In genomic region chr2:108786008-108786353, GRCh38 we compare ENCODE assay signal across 8 cellular contexts. TPM values are rescaled to one million over a fixed set of nuclear protein-coding genes. Genes with fewer than 3 reads are reported as not detected.
A peak's percentile ranks its signal among the peaks of the same experiment; 100 is the strongest.
DNase-seq lines count a peak whose midpoint lies in the region; ATAC-seq, FAIRE-seq and TF ChIP-seq lines count a peak whose summit lies in the region.

No MANE protein-coding gene starts in this region.

- H3K9me3 ChIP-seq in right atrium auricular region (no peaks in the 10 kb centered on the region), astrocyte (ENCODE audit: insufficient read depth, low read depth, low read length) (no peaks in the 10 kb centered on the region), lung (ENCODE audit: control insufficient read depth in 2 of 2, insufficient read depth in 1 of 2, low read length in 1 of 2) (no peaks in the 10 kb centered on the region), vagina (no peaks in the 10 kb centered on the region)

- H3K27me3 ChIP-seq in right atrium auricular region (no peaks in the 10 kb centered on the region), astrocyte (ENCODE audit: insufficient read depth, low read length) (no peaks in the 10 kb centered on the region), lung (ENCODE audit: control insufficient read depth, insufficient read depth) (no peaks in the 10 kb centered on the region), vagina (no peaks in the 10 kb centered on the region)

- peak overlapping the region; percentile 99 for H3K4me2 ChIP-seq in astrocyte (ENCODE audit: low read length)

- ATAC-seq in left ventricle myocardium superior (no peak), lung (ENCODE audit: insufficient read depth, low FRiP score) (no peak), GM21381 (IDR thresholded peaks at IDR 0.05; ENCODE audit: unreplicated experiment) (no peak), GM19463 (IDR thresholded peaks at IDR 0.05; ENCODE audit: unreplicated experiment) (no peak)

- H3K4me3 ChIP-seq in right atrium auricular region (peak overlapping the region; percentile 64 to 77), astrocyte (ENCODE audit: insufficient read depth, low read depth, low read length) (peak overlapping the region; percentile 76), lung (no peak overlapping the region), vagina (peak overlapping the region; percentile 63 to 68)

- FAIRE-seq in astrocyte (lab: Jason Lieb, UNC), result no peak

- intact Hi-C loops in left ventricle myocardium superior (cut with micrococcal nuclease) (no loop called here), vagina (cut with DNase I) (no loop called here)

- peaks cover 20% of the 10 kb centered on the region for H3K36me3 ChIP-seq in right atrium auricular region
- peaks cover 19% of the 10 kb centered on the region for H3K36me3 ChIP-seq in astrocyte (ENCODE audit: insufficient read depth, low read length)
- peaks cover 5 to 11% of the 10 kb centered on the region in 2 donors for H3K36me3 ChIP-seq in lung (ENCODE audit: control insufficient read depth in 2 of 2, insufficient read depth in 2 of 2, low read length in 2 of 2)
- peaks cover 0 to 18% of the 10 kb centered on the region in 2 donors for H3K36me3 ChIP-seq in vagina

- peaks cover 11% of the 10 kb centered on the region for H3K4me1 Mint-ChIP-seq in astrocyte (ENCODE audit: low read depth, unreplicated experiment)

- no peaks in the 10 kb centered on the region for H3K9me3 Mint-ChIP-seq in astrocyte (ENCODE audit: unreplicated experiment)

- H3K9ac ChIP-seq in astrocyte (ENCODE audit: low read length), result peak overlapping the region; percentile 91

- peaks cover 14% of the 10 kb centered on the region for H3K79me2 ChIP-seq in astrocyte (ENCODE audit: insufficient read depth, low read length)

- 0 to 2% methylated on average over 1 of the region's 1 CpG for WGBS in lung, 2 donors

- H3K4me3 Mint-ChIP-seq in astrocyte (ENCODE audit: unreplicated experiment), result peak overlapping the region; percentile 95

- TF ChIP-seq CTCF in right atrium auricular region (IDR thresholded peaks at IDR 0.05) (no peak), astrocyte (IDR thresholded peaks at IDR 0.05; ENCODE audit: insufficient read depth, low read depth, low read length) (no peak), lung (IDR thresholded peaks at IDR 0.05; ENCODE audit: control extremely low read depth, extremely low read depth) (no peak), vagina (IDR thresholded peaks at IDR 0.05) (no peak)

- H3K4me1 ChIP-seq in right atrium auricular region, result peaks cover 0 to 5% of the 10 kb centered on the region in 2 donors
- H3K4me1 ChIP-seq in astrocyte (ENCODE audit: insufficient read depth, low read length), result no peaks in the 10 kb centered on the region
- H3K4me1 ChIP-seq in lung (ENCODE audit: control insufficient read depth in 2 of 2, insufficient read depth in 2 of 2, low read length in 2 of 2), result no peaks in the 10 kb centered on the region
- peaks cover 8% of the 10 kb centered on the region for H3K4me1 ChIP-seq in vagina

- no peaks in the 10 kb centered on the region for H3K27me3 Mint-ChIP-seq in astrocyte (ENCODE audit: low read depth, unreplicated experiment)

- H3K27ac ChIP-seq in right atrium auricular region, result peak overlapping the region; percentile 71 to 75
- peak overlapping the region; percentile 94 for H3K27ac ChIP-seq in astrocyte (ENCODE audit: low read depth, low read length)
- H3K27ac ChIP-seq in lung (ENCODE audit: low read depth in 1 of 2, low read length in 1 of 2), result peak overlapping the region; percentile 43 to 66
- H3K27ac ChIP-seq in vagina, result peak overlapping the region; percentile 87

- no peak for DNase-seq in right atrium auricular region (ENCODE audit: low spot score)
- no peak for DNase-seq in left ventricle myocardium superior
- DNase-seq in astrocyte (ENCODE audit: low read depth), result no peak
- DNase-seq in lung (ENCODE audit: low spot score), result no peak
- no peak for DNase-seq in vagina (ENCODE audit: extremely low spot score in 2 of 2)
- no peak for DNase-seq in NCI-H526 treated with DMSO at 0.1 percent for 48 hours (lab: John Stamatoyannopoulos, UW)

- H3K27ac Mint-ChIP-seq in astrocyte (ENCODE audit: unreplicated experiment), result peak overlapping the region; percentile 87

- peak overlapping the region; percentile 76 for H2AFZ ChIP-seq in astrocyte (ENCODE audit: low read depth, low read length)

- TF ChIP-seq POLR2A in vagina (IDR thresholded peaks at IDR 0.05), result no peak

- H4K20me1 ChIP-seq in astrocyte (ENCODE audit: insufficient read depth, low read length), result no peaks in the 10 kb centered on the region

- no peaks in the 10 kb centered on the region for H3K36me3 Mint-ChIP-seq in astrocyte (ENCODE audit: low read depth, unreplicated experiment)

RNA-seq across cellular contexts. Expression of gene CCDC138, which starts 0.6 kb away (rescaled TPM):
- total RNA-seq in right atrium auricular region (1 to 10 TPM; 1.0 to 1.5 TPM), left ventricle myocardium superior (1.9 TPM), astrocyte (5.2 and 6.1 TPM in 2 replicates), lung (10 to 100 TPM in 1 of 2 donors, 1 to 10 TPM in 1; 8.6 to 18.3 TPM), vagina (4.9 TPM)
- 1 to 10 TPM; 1.8 to 2.2 TPM for polyA plus RNA-seq in lung
